ENCODE assay signal across 8 cellular contexts in genomic region chr6:43628392-43629103, GRCh38. TPM values are rescaled to one million over a fixed set of nuclear protein-coding genes. Genes with fewer than 3 reads are reported as not detected.
A peak's percentile ranks its signal among the peaks of the same experiment; 100 is the strongest.
DNase-seq lines count a peak whose midpoint lies in the region; ATAC-seq and TF ChIP-seq lines count a peak whose summit lies in the region.

No MANE protein-coding gene starts in this region.

- CTCF ChIA-PET in HEK293T (lab: Yijun Ruan, JAX): no interaction called here

- ATAC-seq in HG03095 (IDR thresholded peaks at IDR 0.05; ENCODE audit: unreplicated experiment): no peak

- peaks cover 22 to 37% (median 30%) of the 10 kb centered on the region in 4 donors for H3K4me1 ChIP-seq in esophagus muscularis mucosa

- no peak for TF ChIP-seq POLR2A in esophagus muscularis mucosa (IDR thresholded peaks at IDR 0.05; ENCODE audit: low read depth)

- peak overlapping the region; percentile 78 to 99 (median 86) for H3K4me3 ChIP-seq in esophagus muscularis mucosa

- peak overlapping the region; percentile 91 to 98 (median 98) for H3K27ac ChIP-seq in esophagus muscularis mucosa (replicated peaks in 1 of 4)

- TF ChIP-seq CTCF in esophagus muscularis mucosa (IDR thresholded peaks at IDR 0.05): no peak

- 3% methylated on average over 25 of the region's 25 CpGs for WGBS in esophagus muscularis mucosa

- peaks cover 14 to 29% (median 27%) of the 10 kb centered on the region in 4 donors for H3K36me3 ChIP-seq in esophagus muscularis mucosa

- intact Hi-C loops in esophagus muscularis mucosa (cut with DNase I): loop anchor here (5.0 kb wide), 1 partner anchor 144 kb away; the partner anchor contains the start of gene VEGFA

- no peak for TF ChIP-seq EP300 in esophagus muscularis mucosa (IDR thresholded peaks at IDR 0.05)

- POLR2A ChIA-PET in HEK293T (lab: Yijun Ruan, JAX): interaction anchor here (0.8 to 2.3 kb wide), 25 partner anchors 8 to 618 kb away, joined by 3 to 32 read pairs (median 6); partner anchors contain the start of genes HSP90AB1, POLH, RSPH9 and VEGFA

- H3K27me3 ChIP-seq in esophagus muscularis mucosa: no peaks in the 10 kb centered on the region

- peak; percentile 54 for DNase-seq in DMS79 (lab: John Stamatoyannopoulos, UW)
- peak; percentile 51 for DNase-seq in HEK293T (ENCODE audit: extremely low spot score)
- DNase-seq in NCI-H524 treated with DMSO at 0.1 percent for 48 hours (lab: John Stamatoyannopoulos, UW): peak; percentile 22
- peak; percentile 36 for DNase-seq in activated T-cell treated with anti-CD3 and anti-CD28 coated beads for 48 hours (ENCODE audit: low read depth)
- DNase-seq in esophagus muscularis mucosa (ENCODE audit: extremely low spot score): no peak
- peak; percentile 60 for DNase-seq in myocyte (ENCODE audit: low read depth)
- DNase-seq in superior temporal gyrus (ENCODE audit: extremely low spot score): peak; percentile 36

- H3K9me3 ChIP-seq in esophagus muscularis mucosa: no peaks in the 10 kb centered on the region

TF ChIP-seq in HEK293T, 16 proteins besides CTCF, POLR2A, EP300 and RAD21:
- no peak for TF ChIP-seq ARNT (IDR thresholded peaks at IDR 0.05)
- no peak for TF ChIP-seq FOXK2 (IDR thresholded peaks at IDR 0.05)
- no peak for TF ChIP-seq CTBP1 (IDR thresholded peaks at IDR 0.05; ENCODE audit: borderline replicate concordance)
- no peak; the same call in 1 of the 2 replicates for TF ChIP-seq PKNOX1 (IDR thresholded peaks at IDR 0.05)

RNA-seq across cellular contexts. Expression of gene GTPBP2, which starts 0.5 kb away (rescaled TPM):
- 10 to 100 TPM; 28.2 to 31.0 (median 30.0) TPM for total RNA-seq in esophagus muscularis mucosa
- total RNA-seq in myocyte: 33.6 and 35.9 TPM in 2 replicates
- polyA plus RNA-seq in myocyte (2012): 107 TPM

RNA-seq across cellular contexts. Expression of gene MAD2L1BP, which starts 7.1 kb away (rescaled TPM):
- total RNA-seq in esophagus muscularis mucosa (10 to 100 TPM; 17.9 to 26.7 (median 21.6) TPM), myocyte (18.1 and 35.3 TPM in 2 replicates)
- polyA plus RNA-seq in myocyte (2012): 24.5 TPM

RNA-seq across cellular contexts. Expression of gene RSPH9, which starts 16.3 kb away (rescaled TPM):
- total RNA-seq in esophagus muscularis mucosa: under 1 TPM in 2 of 4 donors, not detected in 2; 0.17 to 0.34 TPM
- total RNA-seq in myocyte: not detected in 2 replicates
- 0.30 TPM for polyA plus RNA-seq in myocyte (2012)

RNA-seq across cellular contexts. Expression of gene POLH, which starts 52.6 kb away (rescaled TPM):
- total RNA-seq in esophagus muscularis mucosa (1 to 10 TPM; 6.1 to 9.6 (median 7.7) TPM), myocyte (21.8 and 26.7 TPM in 2 replicates)
- polyA plus RNA-seq in myocyte (2012): 20.8 TPM

RNA-seq across cellular contexts. Expression of gene XPO5, which starts 52.7 kb away (rescaled TPM):
- total RNA-seq in esophagus muscularis mucosa (10 to 100 TPM; 12.5 to 17.1 (median 15.7) TPM), myocyte (33.4 and 34.1 TPM in 2 replicates)
- polyA plus RNA-seq in myocyte (2012): 31.6 TPM
